8 cellular contexts compared by ENCODE assay signal in the genomic region with DNA sequence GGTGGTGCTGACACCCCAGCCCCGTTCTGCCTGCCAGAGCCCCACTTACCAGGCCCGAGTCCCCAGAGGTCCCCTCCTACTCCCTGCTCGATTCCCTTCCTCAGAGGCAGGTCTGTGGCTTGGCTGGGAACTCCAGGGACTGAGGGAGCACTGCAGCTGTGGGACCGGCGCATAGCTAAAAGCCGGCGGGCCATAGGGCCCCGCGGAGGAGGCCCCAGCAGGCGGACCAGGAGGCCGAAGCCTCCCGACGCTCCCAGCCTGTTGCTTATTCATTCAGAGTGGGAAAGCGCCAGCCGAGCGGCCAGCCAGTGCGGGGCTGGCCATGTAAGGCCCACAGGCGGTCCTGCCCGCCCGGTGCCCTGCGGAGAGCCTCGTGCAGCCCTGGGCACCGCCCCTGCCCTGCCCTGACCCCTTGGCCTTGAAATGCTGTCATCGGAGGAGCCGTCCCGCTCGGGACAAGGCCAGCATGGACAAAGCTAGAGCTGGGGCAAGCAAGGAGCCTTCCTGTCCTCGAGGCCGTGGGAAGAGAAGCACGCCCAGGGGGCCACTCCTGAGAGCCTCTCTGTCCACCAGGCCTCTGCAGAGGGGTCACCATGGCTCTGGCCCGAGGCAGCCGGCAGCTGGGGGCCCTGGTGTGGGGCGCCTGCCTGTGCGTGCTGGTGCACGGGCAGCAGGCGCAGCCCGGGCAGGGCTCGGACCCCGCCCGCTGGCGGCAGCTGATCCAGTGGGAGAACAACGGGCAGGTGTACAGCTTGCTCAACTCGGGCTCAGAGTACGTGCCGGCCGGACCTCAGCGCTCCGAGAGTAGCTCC. TPM values are rescaled to one million over a fixed set of nuclear protein-coding genes. Genes with fewer than 3 reads are reported as not detected.
A peak's percentile ranks its signal among the peaks of the same experiment; 100 is the strongest.
DNase-seq lines count a peak whose midpoint lies in the region; ATAC-seq and TF ChIP-seq lines count a peak whose summit lies in the region.

A gene with protein sequence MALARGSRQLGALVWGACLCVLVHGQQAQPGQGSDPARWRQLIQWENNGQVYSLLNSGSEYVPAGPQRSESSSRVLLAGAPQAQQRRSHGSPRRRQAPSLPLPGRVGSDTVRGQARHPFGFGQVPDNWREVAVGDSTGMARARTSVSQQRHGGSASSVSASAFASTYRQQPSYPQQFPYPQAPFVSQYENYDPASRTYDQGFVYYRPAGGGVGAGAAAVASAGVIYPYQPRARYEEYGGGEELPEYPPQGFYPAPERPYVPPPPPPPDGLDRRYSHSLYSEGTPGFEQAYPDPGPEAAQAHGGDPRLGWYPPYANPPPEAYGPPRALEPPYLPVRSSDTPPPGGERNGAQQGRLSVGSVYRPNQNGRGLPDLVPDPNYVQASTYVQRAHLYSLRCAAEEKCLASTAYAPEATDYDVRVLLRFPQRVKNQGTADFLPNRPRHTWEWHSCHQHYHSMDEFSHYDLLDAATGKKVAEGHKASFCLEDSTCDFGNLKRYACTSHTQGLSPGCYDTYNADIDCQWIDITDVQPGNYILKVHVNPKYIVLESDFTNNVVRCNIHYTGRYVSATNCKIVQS (plus strand): TSS at position 272 of the 812 bp plus-strand sequence. CDS start 322 bp downstream, at position 594.

- DNase-seq in T-helper 1 cell (no peak), NCI-H82 treated with DMSO at 0.1 percent for 48 hours (lab: John Stamatoyannopoulos, UW; ENCODE audit: unreplicated experiment) (peak; percentile 8), coronary artery (ENCODE audit: low spot score) (peak; percentile 92), kidney tubule cell (ENCODE audit: low spot score) (peak; percentile 88), spleen (peak; percentile 85), SKM-1 (lab: John Stamatoyannopoulos, UW; ENCODE audit: unreplicated experiment) (no peak)

- peaks cover 16 to 96% (median 62%) of the 10 kb centered on the region in 6 donors for H3K4me1 ChIP-seq in spleen

- peaks cover 0 to 59% (median 17%) of the 10 kb centered on the region in 7 donors for H3K27me3 ChIP-seq in spleen (replicated peaks in 1 of 7)

- no peak for TF ChIP-seq CTCF in coronary artery (IDR thresholded peaks at IDR 0.05)
- TF ChIP-seq CTCF in spleen (IDR thresholded peaks at IDR 0.05 in 8 of 11, conservative IDR thresholded peaks at IDR 0.05 in 3 of 11) = no peak

- peaks cover 15% of the 10 kb centered on the region for H3K27me3 Mint-ChIP-seq in T-helper 1 cell treated with Interleukin-12 subunit alpha and Interleukin-12 subunit beta and Interleukin-4 antibody, amounts not matched to agents 30 μg/mL and 1 μg/mL, for 36 hours (ENCODE audit: low read depth)

- no peak for TF ChIP-seq POLR2A in spleen (IDR thresholded peaks at IDR 0.05)

- peak within 1 kb of the TSS; percentile 85 for H3K4me3 ChIP-seq in coronary artery
- H3K4me3 ChIP-seq in spleen = peak within 1 kb of the TSS; percentile 41 to 85 (median 55)

- WGBS in spleen, 5 donors = 19 to 40% (median 23%) methylated on average over 19 to 48 of the region's 48 CpGs

- intact Hi-C loops in spleen (cut with DNase I; ENCODE audit: low total_unique reads) = no loop called here

- H3K36me3 ChIP-seq in spleen = no peaks in the 10 kb centered on the region

- no peak for ATAC-seq in HG03196 (IDR thresholded peaks at IDR 0.05; ENCODE audit: unreplicated experiment)

- H3K36me3 Mint-ChIP-seq in T-helper 1 cell treated with Interleukin-12 subunit alpha and Interleukin-12 subunit beta and Interleukin-4 antibody, amounts not matched to agents 30 μg/mL and 1 μg/mL, for 36 hours (ENCODE audit: low read depth) = no peaks in the 10 kb centered on the region

- no peaks in the 10 kb centered on the region for H3K9me3 ChIP-seq in spleen

- H3K4me3 Mint-ChIP-seq in T-helper 1 cell treated with Interleukin-12 subunit alpha and Interleukin-12 subunit beta and Interleukin-4 antibody, amounts not matched to agents 30 μg/mL and 1 μg/mL, for 36 hours = peak within 1 kb of the TSS; percentile 53

- H3K9me3 Mint-ChIP-seq in T-helper 1 cell treated with Interleukin-12 subunit alpha and Interleukin-12 subunit beta and Interleukin-4 antibody, amounts not matched to agents 30 μg/mL and 1 μg/mL, for 36 hours = no peaks in the 10 kb centered on the region

- peak within 1 kb of the TSS; percentile 95 to 96 for H3K27ac ChIP-seq in coronary artery
- H3K27ac ChIP-seq in spleen = peak within 1 kb of the TSS; percentile 35 to 88 (median 76)

- peaks cover 40% of the 10 kb centered on the region for H3K4me1 Mint-ChIP-seq in T-helper 1 cell treated with Interleukin-12 subunit alpha and Interleukin-12 subunit beta and Interleukin-4 antibody, amounts not matched to agents 30 μg/mL and 1 μg/mL, for 36 hours (ENCODE audit: low read depth)

- H3K27ac Mint-ChIP-seq in T-helper 1 cell treated with Interleukin-12 subunit alpha and Interleukin-12 subunit beta and Interleukin-4 antibody, amounts not matched to agents 30 μg/mL and 1 μg/mL, for 36 hours = no peak within 1 kb of the TSS

RNA-seq across cellular contexts. Expression of the gene that starts here (rescaled TPM):
- total RNA-seq in spleen = 1 to 10 TPM; 3.3 to 9.4 (median 6.4) TPM
- polyA plus RNA-seq in spleen = 10 to 100 TPM in 1 of 3 donors, 1 to 10 TPM in 2; 7.9 to 11.3 (median 9.4) TPM

Comparison
In these comparisons a context has a peak if more than half of its experiments do, and no peak if none do; other contexts are left out.
1. DNase-seq: peak in NCI-H82 treated with DMSO at 0.1 percent for 48 hours (single experiment), coronary artery (single experiment), kidney tubule cell (single experiment) and spleen (single experiment); none in T-helper 1 cell (0 of 5) and SKM-1 (single experiment).